Comparison of ENCODE assay signal across 17 cellular contexts in the genomic region with DNA sequence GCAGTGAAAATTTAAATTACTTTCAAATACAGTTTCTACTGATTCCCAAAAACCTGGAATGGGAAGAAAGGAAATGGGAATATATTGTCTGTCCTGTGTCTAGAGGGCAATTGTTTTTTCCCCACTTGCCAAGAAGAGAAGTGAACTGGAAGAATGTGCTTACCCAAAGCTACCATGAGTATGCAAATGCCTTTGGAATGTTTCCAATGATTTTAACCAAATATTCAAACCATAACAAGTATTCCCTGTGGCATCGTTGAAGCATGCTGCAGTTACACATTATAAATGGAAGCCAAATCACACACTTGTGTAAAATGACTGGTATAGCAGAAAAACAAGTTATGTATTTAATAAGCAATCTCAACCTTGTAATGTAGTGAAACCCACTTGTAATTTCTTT.
"Had no signal": no experiment of that assay in that cellular context is flagged by ENCODE, and none has a peak within 500 bp of the region (broad histone marks: within the 10 kb centered on the region; RNA-seq: fewer than 3 reads in every experiment).

No MANE protein-coding gene starts in this region.

- H3K4me1 Mint-ChIP-seq: activated CD4-positive, alpha-beta T cell treated with anti-CD3 and anti-CD28 coated beads, Interleukin-2, amount 10 ng/mL, durations not matched to agents 7 days and 5 days; activated naive CD4-positive, alpha-beta T cell treated with anti-CD3 and anti-CD28 coated beads, Interleukin-2, amount 10 ng/mL, durations not matched to agents 7 days and 5 days; natural killer cell had no signal

- DNase-seq: activated CD4-positive, alpha-beta T cell treated with anti-CD3 and anti-CD28 coated beads, Interleukin-2, amount 10 ng/mL, durations not matched to agents 7 days and 5 days; activated CD8-positive, alpha-beta T cell treated with anti-CD3 and anti-CD28 coated beads, Interleukin-2, amount 10 ng/mL, durations not matched to agents 7 days and 5 days; activated naive CD4-positive, alpha-beta T cell treated with anti-CD3 and anti-CD28 coated beads, Interleukin-2, amount 10 ng/mL, durations not matched to agents 7 days and 5 days; activated T-cell treated with anti-CD3 and anti-CD28 coated beads, Interleukin-2, amount 50 U/mL, for 24 hours; aorta; effector memory CD8-positive, alpha-beta T cell; glutamatergic neuron; hippocampal formation; islet precursor cell; lower lobe of right lung; natural killer cell; pancreas; stimulated activated CD8-positive, alpha-beta memory T cell treated with anti-CD3 and anti-CD28 coated beads, Interleukin-4, amount 100 ng/mL, for 48 hours; stimulated activated naive CD4-positive, alpha-beta T cell; thyroid gland had no signal

- H3K27me3 Mint-ChIP-seq: activated CD4-positive, alpha-beta T cell treated with anti-CD3 and anti-CD28 coated beads, Interleukin-2, amount 10 ng/mL, durations not matched to agents 7 days and 5 days; activated naive CD4-positive, alpha-beta T cell treated with anti-CD3 and anti-CD28 coated beads, Interleukin-2, amount 10 ng/mL, durations not matched to agents 7 days and 5 days; activated T-cell treated with anti-CD3 and anti-CD28 coated beads, Interleukin-2, amount 50 U/mL, for 24 hours; effector memory CD8-positive, alpha-beta T cell had no signal

- H3K9me3 Mint-ChIP-seq: activated CD4-positive, alpha-beta T cell treated with anti-CD3 and anti-CD28 coated beads, Interleukin-2, amount 10 ng/mL, durations not matched to agents 7 days and 5 days; activated naive CD4-positive, alpha-beta T cell treated with anti-CD3 and anti-CD28 coated beads, Interleukin-2, amount 10 ng/mL, durations not matched to agents 7 days and 5 days; activated T-helper 2 cell treated with anti-CD3 and anti-CD28 coated beads, Interferon-gamma antibody, Interleukin-2, Interleukin-4, amounts not matched to agents 10 μg/mL and 5 μg/mL and 100 μg/mL, durations not matched to agents 14 hours and 24 hours and 36 hours; T-helper 1 cell treated with Interleukin-12 subunit alpha and Interleukin-12 subunit beta and Interleukin-4 antibody, amounts not matched to agents 30 μg/mL and 1 μg/mL, for 36 hours had no signal

- H3K36me3 Mint-ChIP-seq: activated naive CD4-positive, alpha-beta T cell treated with anti-CD3 and anti-CD28 coated beads, Interleukin-2, amount 10 ng/mL, durations not matched to agents 7 days and 5 days had no signal

- H3K4me3 Mint-ChIP-seq: activated CD4-positive, alpha-beta T cell treated with anti-CD3 and anti-CD28 coated beads, Interleukin-2, amount 10 ng/mL, durations not matched to agents 7 days and 5 days; activated CD8-positive, alpha-beta T cell treated with anti-CD3 and anti-CD28 coated beads, Interleukin-2, amount 10 ng/mL, durations not matched to agents 7 days and 5 days; activated naive CD4-positive, alpha-beta T cell treated with anti-CD3 and anti-CD28 coated beads, Interleukin-2, amount 10 ng/mL, durations not matched to agents 7 days and 5 days; activated T-cell treated with anti-CD3 and anti-CD28 coated beads, Interleukin-2, amount 50 U/mL, for 24 hours; effector memory CD8-positive, alpha-beta T cell; natural killer cell; T-helper 1 cell treated with Interleukin-12 subunit alpha and Interleukin-12 subunit beta and Interleukin-4 antibody, amounts not matched to agents 30 μg/mL and 1 μg/mL, for 36 hours had no signal

- H3K27ac Mint-ChIP-seq: activated CD4-positive, alpha-beta T cell treated with anti-CD3 and anti-CD28 coated beads, Interleukin-2, amount 10 ng/mL, durations not matched to agents 7 days and 5 days; activated CD8-positive, alpha-beta T cell treated with anti-CD3 and anti-CD28 coated beads, Interleukin-2, amount 10 ng/mL, durations not matched to agents 7 days and 5 days; activated naive CD4-positive, alpha-beta T cell treated with anti-CD3 and anti-CD28 coated beads, Interleukin-2, amount 10 ng/mL, durations not matched to agents 7 days and 5 days; activated T-cell treated with anti-CD3 and anti-CD28 coated beads, Interleukin-2, amount 50 U/mL, for 24 hours; activated T-helper 2 cell treated with anti-CD3 and anti-CD28 coated beads, Interferon-gamma antibody, Interleukin-2, Interleukin-4, amounts not matched to agents 10 μg/mL and 5 μg/mL and 100 μg/mL, durations not matched to agents 14 hours and 24 hours and 36 hours; effector memory CD8-positive, alpha-beta T cell; natural killer cell; T-helper 1 cell treated with Interleukin-12 subunit alpha and Interleukin-12 subunit beta and Interleukin-4 antibody, amounts not matched to agents 30 μg/mL and 1 μg/mL, for 36 hours had no signal
